Comparison of ENCODE assay signal across 23 cellular contexts in the genomic region with DNA sequence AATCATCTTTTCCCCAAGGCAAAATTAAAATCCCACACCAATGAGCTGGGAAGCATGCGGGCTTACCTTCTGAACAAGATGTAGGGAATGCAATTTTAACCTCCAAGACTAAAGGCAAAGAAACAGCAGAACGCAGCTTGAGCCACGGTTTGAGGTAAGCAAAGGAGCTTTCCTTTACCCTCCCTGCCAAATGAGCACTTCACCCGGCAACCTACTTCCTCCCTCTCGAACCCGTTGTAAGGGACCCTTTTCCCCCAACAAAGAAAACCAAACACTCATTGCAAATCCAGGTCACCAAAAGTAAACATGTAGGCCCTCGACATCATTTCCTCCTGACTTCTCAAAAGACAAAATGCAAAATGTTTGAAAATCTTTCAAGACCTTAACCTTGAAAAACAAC.
DNase-seq lines count a peak whose midpoint lies in the region; ATAC-seq, FAIRE-seq and TF ChIP-seq lines count a peak whose summit lies in the region.
"Had no signal": no experiment of that assay in that cellular context is flagged by ENCODE, and none has a peak within 500 bp of the region (broad histone marks: within the 10 kb centered on the region; RNA-seq: fewer than 3 reads in every experiment).

No MANE protein-coding gene starts in this region.

- no peaks in the 10 kb centered on the region for H3K36me3 Mint-ChIP-seq in WTC11
- H3K36me3 Mint-ChIP-seq in activated naive CD4-positive, alpha-beta T cell treated with anti-CD3 and anti-CD28 coated beads, Interleukin-2, amount 10 ng/mL, durations not matched to agents 7 days and 5 days = no peaks in the 10 kb centered on the region
- H3K36me3 Mint-ChIP-seq: natural killer cell had no signal

- H3K23ac ChIP-seq in mesenchymal stem cell (ENCODE audit: low read length in 2 of 2) = no peak overlapping the region

- no peak for FAIRE-seq in A549 (lab: Jason Lieb, UNC)
- peak; percentile 88 for FAIRE-seq in GM12892 (lab: Jason Lieb, UNC)
- FAIRE-seq: colon, GM12878 had no signal

- no peak overlapping the region for H4K8ac ChIP-seq in mesenchymal stem cell (ENCODE audit: low read length)

- peak overlapping the region; percentile 22 to 76 for H3K18ac ChIP-seq in mesenchymal stem cell (ENCODE audit: low read depth in 1 of 2, low read length in 2 of 2)

- no peak for TF ChIP-seq RAD21 in A549 (conservative IDR thresholded peaks at IDR 0.05 in 1 of 2, IDR thresholded peaks at IDR 0.05 in 1 of 2)

- DNase-seq in A549 (ENCODE audit: low read depth in 1 of 2, low spot score in 1 of 2) (no peak), GM12892 (ENCODE audit: insufficient read length) (no peak), WTC11 (ENCODE audit: low spot score) (no peak), mesenchymal stem cell (no peak), breast epithelium (ENCODE audit: low spot score in 2 of 2) (no peak), HPDE6-E6E7 (ENCODE audit: extremely low spot score) (no peak)
- no peak for DNase-seq in activated naive CD4-positive, alpha-beta T cell treated with anti-CD3 and anti-CD28 coated beads, Interleukin-2, amount 10 ng/mL, durations not matched to agents 7 days and 5 days
- DNase-seq: activated CD4-positive, alpha-beta T cell treated with anti-CD3 and anti-CD28 coated beads, Interleukin-2, amount 50 U/mL, for 1 hour; activated CD8-positive, alpha-beta memory T cell treated with anti-CD3 and anti-CD28 coated beads, Interleukin-2, amount 50 U/mL, for 4 hours; activated naive CD8-positive, alpha-beta T cell treated with anti-CD3 and anti-CD28 coated beads, Interleukin-2, amount 10 ng/mL, durations not matched to agents 7 days and 5 days; body of pancreas; C1 segment of cervical spinal cord; GM23248; natural killer cell; NCI-H1105; NCI-H2029; NCI-H345; posterior cingulate gyrus; testis had no signal

- H3K9ac ChIP-seq in mesenchymal stem cell (ENCODE audit: low read length) = no peak overlapping the region
- H3K9ac ChIP-seq: GM23248 had no signal

- H3K14ac ChIP-seq in mesenchymal stem cell (ENCODE audit: low read length in 2 of 2) = no peak overlapping the region

- CTCF ChIA-PET in A549 (lab: Yijun Ruan, JAX) (no interaction called here), WTC11 (lab: Charles Lee) (interaction anchor here (0.5 to 1.0 kb wide), 3 partner anchors 13 to 112 kb away, joined by 3 to 4 read pairs (median 3); no protein-coding TSS in a partner anchor)
- CTCF ChIA-PET in activated naive CD4-positive, alpha-beta T cell treated with anti-CD3 and anti-CD28 coated beads, Interleukin-2, amount 10 ng/mL, durations not matched to agents 7 days and 5 days (lab: Charles Lee) = no interaction called here

- no peak overlapping the region for H2AFZ ChIP-seq in mesenchymal stem cell (ENCODE audit: low read depth, low read length)
- H2AFZ ChIP-seq: GM23248 had no signal

- no peak overlapping the region for H2AK5ac ChIP-seq in mesenchymal stem cell (ENCODE audit: low read length, severe bottlenecking)

- H2BK15ac ChIP-seq in mesenchymal stem cell (ENCODE audit: low read depth, poor library complexity, severe bottlenecking) = no peak overlapping the region

- H2BK120ac ChIP-seq in mesenchymal stem cell (ENCODE audit: low read depth, low read length) = no peak overlapping the region

- no peak overlapping the region for H3K4ac ChIP-seq in mesenchymal stem cell (ENCODE audit: low read depth in 1 of 2, low read length in 2 of 2)

- ATAC-seq in A549 (no peak), WTC11 (no peak), HG03565 (IDR thresholded peaks at IDR 0.05; ENCODE audit: unreplicated experiment) (no peak)
- ATAC-seq: body of pancreas, natural killer cell had no signal

- H3K27me3 ChIP-seq in mesenchymal stem cell (ENCODE audit: control insufficient read depth in 1 of 2, insufficient read depth in 1 of 2, low read length in 2 of 2) (no peaks in the 10 kb centered on the region), breast epithelium (peaks cover 0 to 6% of the 10 kb centered on the region in 2 donors)
- H3K27me3 ChIP-seq: body of pancreas, testis had no signal

- H3K27me3 Mint-ChIP-seq in WTC11 (ENCODE audit: low read depth) = no peaks in the 10 kb centered on the region
- H3K27me3 Mint-ChIP-seq in activated naive CD4-positive, alpha-beta T cell treated with anti-CD3 and anti-CD28 coated beads, Interleukin-2, amount 10 ng/mL, durations not matched to agents 7 days and 5 days = no peaks in the 10 kb centered on the region
- H3K27me3 Mint-ChIP-seq: activated naive CD8-positive, alpha-beta T cell treated with anti-CD3 and anti-CD28 coated beads, Interleukin-2, amount 10 ng/mL, durations not matched to agents 7 days and 5 days had no signal

- WGBS in A549 (ENCODE audit: missing lambda C conversion rate) = 69% methylated on average over 7 of the region's 7 CpGs
- 55% methylated on average over 7 of the region's 7 CpGs for WGBS in mesenchymal stem cell

- intact Hi-C loops in breast epithelium (cut with DNase I; ENCODE audit: low total_unique reads) = no loop called here

- H3K36me3 ChIP-seq in mesenchymal stem cell (ENCODE audit: control insufficient read depth in 1 of 2, insufficient read depth in 2 of 2, low read depth in 1 of 2, low read length in 2 of 2) = peaks cover 2 to 17% of the 10 kb centered on the region in 2 experiments
- H3K36me3 ChIP-seq in breast epithelium = no peaks in the 10 kb centered on the region

- H3K27ac ChIP-seq in A549 (peak overlapping the region; percentile 48 to 62; a peak in 2 of 6 replicates), mesenchymal stem cell (ENCODE audit: low read length, poor library complexity, severe bottlenecking) (no peak overlapping the region), breast epithelium (no peak overlapping the region)
- H3K27ac ChIP-seq: body of pancreas, GM23248, testis had no signal

- TF ChIP-seq CTCF in A549 (IDR thresholded peaks at IDR 0.05) = no peak
- no peak for TF ChIP-seq CTCF in WTC11 (IDR thresholded peaks at IDR 0.05)
- TF ChIP-seq CTCF in breast epithelium (IDR thresholded peaks at IDR 0.05) = no peak

- H3K27ac Mint-ChIP-seq in WTC11 = peak overlapping the region; percentile 5; the same call in 1 of the 2 replicates
- H3K27ac Mint-ChIP-seq in activated naive CD4-positive, alpha-beta T cell treated with anti-CD3 and anti-CD28 coated beads, Interleukin-2, amount 10 ng/mL, durations not matched to agents 7 days and 5 days = no peak overlapping the region
- H3K27ac Mint-ChIP-seq: activated naive CD8-positive, alpha-beta T cell treated with anti-CD3 and anti-CD28 coated beads, Interleukin-2, amount 10 ng/mL, durations not matched to agents 7 days and 5 days; natural killer cell; T-helper 1 cell treated with Interleukin-12 subunit alpha and Interleukin-12 subunit beta and Interleukin-4 antibody, amounts not matched to agents 30 μg/mL and 1 μg/mL, for 36 hours had no signal

- peak overlapping the region; percentile 69 for H4K91ac ChIP-seq in mesenchymal stem cell (ENCODE audit: low read length)

- H3K79me1 ChIP-seq in mesenchymal stem cell (replicated peaks; ENCODE audit: low read length, poor library complexity, severe bottlenecking) = peaks cover 33% of the 10 kb centered on the region

- peaks cover 13% of the 10 kb centered on the region for H3K4me1 Mint-ChIP-seq in WTC11
- no peaks in the 10 kb centered on the region for H3K4me1 Mint-ChIP-seq in activated naive CD4-positive, alpha-beta T cell treated with anti-CD3 and anti-CD28 coated beads, Interleukin-2, amount 10 ng/mL, durations not matched to agents 7 days and 5 days

- no peaks in the 10 kb centered on the region; the same call in 1 of the 2 replicates for H3K9me3 Mint-ChIP-seq in WTC11
- H3K9me3 Mint-ChIP-seq in activated naive CD4-positive, alpha-beta T cell treated with anti-CD3 and anti-CD28 coated beads, Interleukin-2, amount 10 ng/mL, durations not matched to agents 7 days and 5 days = no peaks in the 10 kb centered on the region
- H3K9me3 Mint-ChIP-seq: activated naive CD8-positive, alpha-beta T cell treated with anti-CD3 and anti-CD28 coated beads, Interleukin-2, amount 10 ng/mL, durations not matched to agents 7 days and 5 days; natural killer cell; T-helper 1 cell treated with Interleukin-12 subunit alpha and Interleukin-12 subunit beta and Interleukin-4 antibody, amounts not matched to agents 30 μg/mL and 1 μg/mL, for 36 hours had no signal

- H3K9me3 ChIP-seq in A549 (no peaks in the 10 kb centered on the region), mesenchymal stem cell (ENCODE audit: control insufficient read depth, low read length) (no peaks in the 10 kb centered on the region), breast epithelium (no peaks in the 10 kb centered on the region)
- H3K9me3 ChIP-seq: body of pancreas, testis had no signal

- POLR2A ChIA-PET in A549 (lab: Yijun Ruan, JAX) (no interaction called here), WTC11 (lab: Charles Lee) (no interaction called here)

- 0 out of 3 replicates have a peak overlapping the region, but pooled peaks have one; percentile 8 for H3K4me2 ChIP-seq in A549
- H3K4me2 ChIP-seq in mesenchymal stem cell (ENCODE audit: low read length, poor library complexity, severe bottlenecking) = no peak overlapping the region

- H2BK12ac ChIP-seq in mesenchymal stem cell (ENCODE audit: low read length in 2 of 2) = no peak overlapping the region

- H3K4me3 ChIP-seq in A549 (no peak overlapping the region), mesenchymal stem cell (ENCODE audit: insufficient read depth in 1 of 2, low read depth in 1 of 2, low read length in 2 of 2) (no peak overlapping the region), breast epithelium (no peak overlapping the region)
- H3K4me3 ChIP-seq: body of pancreas, GM12878, GM23248, testis had no signal

- TF ChIP-seq EP300 in A549 (IDR thresholded peaks at IDR 0.05) = no peak

- H3K4me1 ChIP-seq in A549 = peaks cover 46% of the 10 kb centered on the region
- peaks cover 4% of the 10 kb centered on the region for H3K4me1 ChIP-seq in mesenchymal stem cell (ENCODE audit: control insufficient read depth, insufficient read depth, low read depth, low read length)
- H3K4me1 ChIP-seq in breast epithelium = no peaks in the 10 kb centered on the region
- H3K4me1 ChIP-seq: body of pancreas, testis had no signal

- no peak overlapping the region for H2BK5ac ChIP-seq in mesenchymal stem cell (ENCODE audit: low read depth, low read length, poor library complexity, severe bottlenecking)

- no peak overlapping the region for H3K4me3 Mint-ChIP-seq in WTC11
- H3K4me3 Mint-ChIP-seq in activated naive CD4-positive, alpha-beta T cell treated with anti-CD3 and anti-CD28 coated beads, Interleukin-2, amount 10 ng/mL, durations not matched to agents 7 days and 5 days = no peak overlapping the region
- H3K4me3 Mint-ChIP-seq: activated naive CD8-positive, alpha-beta T cell treated with anti-CD3 and anti-CD28 coated beads, Interleukin-2, amount 10 ng/mL, durations not matched to agents 7 days and 5 days; natural killer cell; T-helper 1 cell treated with Interleukin-12 subunit alpha and Interleukin-12 subunit beta and Interleukin-4 antibody, amounts not matched to agents 30 μg/mL and 1 μg/mL, for 36 hours had no signal

- TF ChIP-seq POLR2A in A549 (IDR thresholded peaks at IDR 0.05; ENCODE audit: low read length) (no peak), GM12892 (IDR thresholded peaks at IDR 0.05; ENCODE audit: low read depth, low read length) (no peak), breast epithelium (IDR thresholded peaks at IDR 0.05) (no peak)

TF ChIP-seq in WTC11, 78 proteins besides CTCF, POLR2A, EP300 and RAD21 (continues in another document):
- no peak for TF ChIP-seq GRHL2 (CRISPR knock-in tag; IDR thresholded peaks at IDR 0.05; ENCODE audit: insufficient replicate concordance, severe bottlenecking)
- no peak for TF ChIP-seq GABPB1 (CRISPR knock-in tag; IDR thresholded peaks at IDR 0.05)
- TF ChIP-seq RORB (CRISPR knock-in tag; IDR thresholded peaks at IDR 0.05) = no peak

Comparison
In these comparisons a context has a peak if more than half of its experiments do, and no peak if none do; other contexts are left out.
1. H3K27ac ChIP-seq: peak in A549 (2 of 2); none in mesenchymal stem cell (single experiment) and breast epithelium (0 of 2).